ENCODE assay signal across 30 cellular contexts in the genomic region with DNA sequence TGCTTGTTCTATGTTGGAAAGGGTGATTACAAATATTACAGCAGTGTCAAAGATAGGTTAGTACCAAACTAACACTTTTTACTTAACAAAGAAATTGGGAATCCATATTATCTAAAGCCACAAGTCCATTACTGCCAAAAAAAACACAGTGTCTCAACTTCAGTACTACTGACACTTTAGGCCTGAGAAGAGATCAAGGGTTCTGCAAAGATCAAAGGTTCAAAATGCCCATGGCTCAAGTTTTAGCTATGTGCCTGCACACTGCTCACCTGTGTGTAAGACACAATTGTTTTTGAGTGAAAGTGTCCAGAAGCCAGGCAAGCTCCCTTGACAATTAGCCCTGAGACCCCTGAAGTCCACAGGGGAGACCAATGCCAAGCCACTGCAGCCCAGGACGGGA.
"Had no signal": no experiment of that assay in that cellular context is flagged by ENCODE, and none has a peak within 500 bp of the region (broad histone marks: within the 10 kb centered on the region; RNA-seq: fewer than 3 reads in every experiment).

No MANE protein-coding gene starts in this region.

- H3K4me3 Mint-ChIP-seq: immature natural killer cell; memory B cell; mesothelial cell of epicardium; natural killer cell treated with Interleukin-12 subunit alpha and Interleukin-12 subunit beta and Interleukin-15 and Interleukin-18, amount 100 ng/mL, for 72 hours; neural crest cell had no signal

- H3K4me3 ChIP-seq: coronary artery, lung, mucosa of descending colon, smooth muscle cell, thoracic aorta, tibial nerve, upper lobe of right lung, uterus had no signal

- H3K27me3 ChIP-seq: neutrophil, tibial nerve, upper lobe of right lung, uterus had no signal

- H3K4me2 ChIP-seq: smooth muscle cell had no signal

- H3K4me1 Mint-ChIP-seq: mesothelial cell of epicardium had no signal

- H3K9ac ChIP-seq: parathyroid adenoma had no signal

- H3K9me3 Mint-ChIP-seq: memory B cell; mesothelial cell of epicardium; naive B cell; natural killer cell treated with Interleukin-12 subunit alpha and Interleukin-12 subunit beta and Interleukin-15 and Interleukin-18, amount 100 ng/mL, for 72 hours; neural crest cell had no signal

- H3K4me1 ChIP-seq: parathyroid adenoma, tibial nerve, upper lobe of right lung, uterus had no signal

- H3K9me3 ChIP-seq: mucosa of descending colon, neutrophil, thoracic aorta, tibial nerve, upper lobe of right lung, uterus had no signal

- H3K36me3 ChIP-seq: uterus had no signal

- H3K27me3 Mint-ChIP-seq: memory B cell; naive B cell; natural killer cell treated with Interleukin-12 subunit alpha and Interleukin-12 subunit beta and Interleukin-15 and Interleukin-18, amount 100 ng/mL, for 72 hours; progenitor cell of endocrine pancreas had no signal

- H2AFZ ChIP-seq: parathyroid adenoma had no signal

- ATAC-seq: left colon; left ventricle myocardium superior; mucosa of descending colon; sciatic nerve; stimulated activated naive CD8-positive, alpha-beta T cell treated with anti-CD3 and anti-CD28 coated beads, Interleukin-15, Interleukin-2, amounts not matched to agents 100 U/mL and 50 U/mL, for 24 hours; upper lobe of right lung had no signal

- H3K27ac ChIP-seq: coronary artery, neutrophil, parathyroid adenoma, thoracic aorta, tibial nerve, upper lobe of right lung, uterus had no signal

- DNase-seq: dermis blood vessel endothelial cell; effector memory CD4-positive, alpha-beta T cell; hypothalamus; immature natural killer cell; islet precursor cell; kidney glomerular epithelial cell; left colon; left ventricle myocardium superior; mucosa of descending colon; naive B cell; stimulated activated CD4-positive, alpha-beta T cell treated with anti-CD3 and anti-CD28 coated beads, Interleukin-12 subunit alpha, Interleukin-12 subunit beta, amount 100 ng/mL, for 4 hours; stimulated activated CD4-positive, alpha-beta T cell treated with anti-CD3 and anti-CD28 coated beads, Interleukin-1b, Interleukin-23, amount 100 ng/mL, for 48 hours; stimulated activated CD4-positive, alpha-beta T cell treated with anti-CD3 and anti-CD28 coated beads, Interleukin-4, amount 100 ng/mL, for 1 hour; stimulated activated CD8-positive, alpha-beta memory T cell treated with anti-CD3 and anti-CD28 coated beads, Interleukin-4, amount 100 ng/mL, for 48 hours; stimulated activated naive CD8-positive, alpha-beta T cell treated with anti-CD3 and anti-CD28 coated beads, Interleukin-15, Interleukin-2, amounts not matched to agents 100 U/mL and 50 U/mL, for 24 hours; upper lobe of right lung; uterus had no signal
